In genomic region chr3:100042144-100042543, GRCh38 we compare ENCODE assay signal across 11 cellular contexts.
DNase-seq lines count a peak whose midpoint lies in the region; ATAC-seq and TF ChIP-seq lines count a peak whose summit lies in the region.
"Had no signal": no experiment of that assay in that cellular context is flagged by ENCODE, and none has a peak within 500 bp of the region (broad histone marks: within the 10 kb centered on the region; RNA-seq: fewer than 3 reads in every experiment).

No MANE protein-coding gene starts in this region.

- TF ChIP-seq EP300 in sigmoid colon (IDR thresholded peaks at IDR 0.05) = no peak

- TF ChIP-seq POLR2A in sigmoid colon (IDR thresholded peaks at IDR 0.05) = no peak

- intact Hi-C loops in sigmoid colon (cut with DNase I) = loop anchor here (5.0 kb wide), 3 partner anchors 80 to 180 kb away; no protein-coding TSS in a partner anchor

- DNase-seq in Daoy (ENCODE audit: low read depth) (peak; percentile 84), SK-N-DZ (ENCODE audit: low spot score) (peak; percentile 30), foreskin keratinocyte (peak; percentile 91 to 94), sigmoid colon (no peak), hippocampal formation (lab: John Stamatoyannopoulos, UW) (no peak), DMS53 treated with DMSO at 0.1 percent for 48 hours (lab: John Stamatoyannopoulos, UW; ENCODE audit: unreplicated experiment) (no peak)
- DNase-seq: central memory CD4-positive, alpha-beta T cell; H7; substantia nigra had no signal

- H3K4me1 ChIP-seq in foreskin keratinocyte = peaks cover 49% of the 10 kb centered on the region
- H3K4me1 ChIP-seq in sigmoid colon = peaks cover 0 to 59% (median 47%) of the 10 kb centered on the region in 4 donors

- ATAC-seq in foreskin keratinocyte (peak; percentile 84), GM18858 (IDR thresholded peaks at IDR 0.05; ENCODE audit: unreplicated experiment) (no peak), GM18517 (IDR thresholded peaks at IDR 0.05; ENCODE audit: unreplicated experiment) (no peak)

- H3K27me3 ChIP-seq in foreskin keratinocyte (no peaks in the 10 kb centered on the region), sigmoid colon (no peaks in the 10 kb centered on the region)

- no peaks in the 10 kb centered on the region for H3K36me3 ChIP-seq in sigmoid colon

- TF ChIP-seq CTCF in foreskin keratinocyte (conservative IDR thresholded peaks at IDR 0.05) (no peak), sigmoid colon (IDR thresholded peaks at IDR 0.05) (no peak)

- H3K4me3 ChIP-seq in sigmoid colon = no peak overlapping the region

- H3K27ac ChIP-seq in foreskin keratinocyte (peak overlapping the region; percentile 84), sigmoid colon (peak overlapping the region; percentile 78 to 92 (median 89))

- no peaks in the 10 kb centered on the region for H3K9me3 ChIP-seq in sigmoid colon

- 20 to 48% methylated on average over 2 of the region's 2 CpGs for WGBS in sigmoid colon, 2 donors

Comparison
In these comparisons a context has a peak if more than half of its experiments do, and no peak if none do; other contexts are left out.
1. DNase-seq: peak in Daoy (single experiment), SK-N-DZ (single experiment) and foreskin keratinocyte (2 of 2); none in sigmoid colon (single experiment), hippocampal formation (0 of 2) and DMS53 treated with DMSO at 0.1 percent for 48 hours (single experiment).